In genomic region chr14:61764342-61765122, GRCh38 we compare ENCODE assay signal across 13 cellular contexts. TPM values are rescaled to one million over a fixed set of nuclear protein-coding genes. Genes with fewer than 3 reads are reported as not detected.
DNase-seq lines count a peak whose midpoint lies in the region; ATAC-seq and TF ChIP-seq lines count a peak whose summit lies in the region.
"Had no signal": no experiment of that assay in that cellular context is flagged by ENCODE, and none has a peak within 500 bp of the region (broad histone marks: within the 10 kb centered on the region; RNA-seq: fewer than 3 reads in every experiment).

No MANE protein-coding gene starts in this region.

- no peak overlapping the region for H3K27ac Mint-ChIP-seq in activated naive CD8-positive, alpha-beta T cell treated with anti-CD3 and anti-CD28 coated beads for 36 hours

- H3K27me3 Mint-ChIP-seq in activated naive CD8-positive, alpha-beta T cell treated with anti-CD3 and anti-CD28 coated beads for 36 hours: no peaks in the 10 kb centered on the region

- no peaks in the 10 kb centered on the region for H3K9me3 Mint-ChIP-seq in activated naive CD8-positive, alpha-beta T cell treated with anti-CD3 and anti-CD28 coated beads for 36 hours

- DNase-seq in AG04449 (ENCODE audit: low read depth, low spot score): no peak
- DNase-seq in GM12865 (ENCODE audit: low read depth): no peak
- no peak for DNase-seq in activated naive CD8-positive, alpha-beta T cell treated with anti-CD3 and anti-CD28 coated beads for 36 hours
- DNase-seq in left kidney (ENCODE audit: low read depth, low spot score): peak; percentile 3
- DNase-seq in foreskin fibroblast: no peak
- no peak for DNase-seq in NAMALWA (ENCODE audit: low spot score)
- DNase-seq in SIG-M5 (lab: John Stamatoyannopoulos, UW): no peak
- DNase-seq: activated CD4-positive, alpha-beta T cell treated with anti-CD3 and anti-CD28 coated beads for 48 hours; cortex of kidney; NCI-H748 treated with DMSO at 0.1 percent for 48 hours; tibial artery had no signal

- H3K4me1 Mint-ChIP-seq in activated naive CD8-positive, alpha-beta T cell treated with anti-CD3 and anti-CD28 coated beads for 36 hours: peaks cover 33% of the 10 kb centered on the region

- H3K4me3 Mint-ChIP-seq in activated naive CD8-positive, alpha-beta T cell treated with anti-CD3 and anti-CD28 coated beads for 36 hours: peak overlapping the region; percentile 93

- POLR2A ChIA-PET in AG04449 (lab: Yijun Ruan, JAX): interaction anchor here (0.8 kb wide), 1 partner anchor 26 kb away, joined by 3 read pairs; no protein-coding TSS in a partner anchor

- H3K4me3 ChIP-seq in AG04449 (ENCODE audit: low read depth, low read length): peak overlapping the region; percentile 19; the same call in 1 of the 2 replicates
- H3K4me3 ChIP-seq in GM12865 (ENCODE audit: low read depth, low read length): peak overlapping the region; percentile 93
- peak overlapping the region in 1 of 2 donors; percentile 2 for H3K4me3 ChIP-seq in foreskin fibroblast (ENCODE audit: low read depth in 1 of 2, low read length in 2 of 2)

- ATAC-seq in HG03442 (IDR thresholded peaks at IDR 0.05; ENCODE audit: unreplicated experiment): no peak

- H3K36me3 Mint-ChIP-seq in activated naive CD8-positive, alpha-beta T cell treated with anti-CD3 and anti-CD28 coated beads for 36 hours: peaks cover 17% of the 10 kb centered on the region

- TF ChIP-seq CTCF in AG04449 (IDR thresholded peaks at IDR 0.05; ENCODE audit: insufficient read depth, low read length, missing control alignments): no peak
- TF ChIP-seq CTCF in GM12865 (IDR thresholded peaks at IDR 0.05; ENCODE audit: insufficient read depth, low read depth, low read length, missing control alignments): no peak
- no peak for TF ChIP-seq CTCF in foreskin fibroblast (IDR thresholded peaks at IDR 0.05; ENCODE audit: low read depth, low read length)

- CTCF ChIA-PET in AG04449 (lab: Yijun Ruan, JAX): interaction anchor here (0.8 to 1.9 kb wide), 7 partner anchors 23 to 307 kb away, joined by 3 to 7 read pairs (median 3); no protein-coding TSS in a partner anchor

RNA-seq across cellular contexts. Expression of gene SNAPC1, which starts 2.3 kb away (rescaled TPM):
- 10 to 100 TPM in 1 of 2 experiments, 1 to 10 TPM in 1; 9.2 to 10.2 TPM for total RNA-seq in activated naive CD8-positive, alpha-beta T cell treated with anti-CD3 and anti-CD28 coated beads for 36 hours

RNA-seq across cellular contexts. Expression of gene SYT16, which starts 48.0 kb away (rescaled TPM):
- under 1 TPM in 1 of 2 experiments, not detected in 1; 0.14 TPM for total RNA-seq in activated naive CD8-positive, alpha-beta T cell treated with anti-CD3 and anti-CD28 coated beads for 36 hours
- total RNA-seq: G401 had no signal
